In genomic region chr3:9780920-9781319, GRCh38 we compare ENCODE assay signal across 15 cellular contexts. TPM values are rescaled to one million over a fixed set of nuclear protein-coding genes. Genes with fewer than 3 reads are reported as not detected.
DNase-seq lines count a peak whose midpoint lies in the region; ATAC-seq and TF ChIP-seq lines count a peak whose summit lies in the region.
"Had no signal": no experiment of that assay in that cellular context is flagged by ENCODE, and none has a peak within 500 bp of the region (broad histone marks: within the 10 kb centered on the region; RNA-seq: fewer than 3 reads in every experiment).

No MANE protein-coding gene starts in this region.

- no peaks in the 10 kb centered on the region for H3K9me2 ChIP-seq in Karpas-422 (replicated peaks; ENCODE audit: insufficient read depth, low read length)

- H3K9ac ChIP-seq in Karpas-422 (ENCODE audit: low read length) = peak overlapping the region; percentile 68

- no peak overlapping the region for H3K27ac ChIP-seq in CD8-positive, alpha-beta T cell (ENCODE audit: low read depth, low read length)
- H3K27ac ChIP-seq in Karpas-422 (ENCODE audit: low read length) (peak overlapping the region; percentile 90), aorta (ENCODE audit: low read depth in 1 of 2, low read length in 2 of 2) (no peak overlapping the region)

- no peaks in the 10 kb centered on the region for H3K27me3 ChIP-seq in CD8-positive, alpha-beta T cell (ENCODE audit: insufficient read depth, low read length)
- H3K27me3 ChIP-seq in Karpas-422 (ENCODE audit: low read length) = no peaks in the 10 kb centered on the region
- no peaks in the 10 kb centered on the region for H3K27me3 ChIP-seq in aorta (ENCODE audit: control insufficient read depth in 1 of 2, insufficient read depth in 2 of 2, low read length in 1 of 2)

- peaks cover 49% of the 10 kb centered on the region for H3K4me1 Mint-ChIP-seq in CD8-positive, alpha-beta T cell (ENCODE audit: low read depth)
- peaks cover 62% of the 10 kb centered on the region for H3K4me1 Mint-ChIP-seq in activated naive CD8-positive, alpha-beta T cell treated with anti-CD3 and anti-CD28 coated beads, Interleukin-2, amount 10 ng/mL, durations not matched to agents 7 days and 5 days
- H3K4me1 Mint-ChIP-seq in naive thymus-derived CD8-positive, alpha-beta T cell = peaks cover 38 to 65% (median 63%) of the 10 kb centered on the region in 4 donors
- H3K4me1 Mint-ChIP-seq: WTC11 had no signal

- H3K27ac Mint-ChIP-seq in CD8-positive, alpha-beta T cell = peak overlapping the region; percentile 37
- peak overlapping the region; percentile 94 for H3K27ac Mint-ChIP-seq in activated naive CD8-positive, alpha-beta T cell treated with anti-CD3 and anti-CD28 coated beads, Interleukin-2, amount 10 ng/mL, durations not matched to agents 7 days and 5 days
- peak overlapping the region in 7 of 10 donors; percentile 13 to 90 (median 37) for H3K27ac Mint-ChIP-seq in naive thymus-derived CD8-positive, alpha-beta T cell
- H3K27ac Mint-ChIP-seq: WTC11 had no signal

- no peaks in the 10 kb centered on the region for H3K27me3 Mint-ChIP-seq in CD8-positive, alpha-beta T cell (ENCODE audit: low read depth)
- H3K27me3 Mint-ChIP-seq in activated naive CD8-positive, alpha-beta T cell treated with anti-CD3 and anti-CD28 coated beads, Interleukin-2, amount 10 ng/mL, durations not matched to agents 7 days and 5 days = peaks cover 2% of the 10 kb centered on the region
- no peaks in the 10 kb centered on the region for H3K27me3 Mint-ChIP-seq in naive thymus-derived CD8-positive, alpha-beta T cell

- H3K4me2 ChIP-seq in Karpas-422 (ENCODE audit: low read depth, low read length, poor library complexity, severe bottlenecking) = peak overlapping the region; percentile 53

- no peaks in the 10 kb centered on the region for H3K9me3 Mint-ChIP-seq in CD8-positive, alpha-beta T cell
- no peaks in the 10 kb centered on the region for H3K9me3 Mint-ChIP-seq in activated naive CD8-positive, alpha-beta T cell treated with anti-CD3 and anti-CD28 coated beads, Interleukin-2, amount 10 ng/mL, durations not matched to agents 7 days and 5 days
- H3K9me3 Mint-ChIP-seq in naive thymus-derived CD8-positive, alpha-beta T cell = no peaks in the 10 kb centered on the region
- H3K9me3 Mint-ChIP-seq: WTC11 had no signal

- H3K36me3 Mint-ChIP-seq in CD8-positive, alpha-beta T cell = peaks cover 44% of the 10 kb centered on the region
- H3K36me3 Mint-ChIP-seq in activated naive CD8-positive, alpha-beta T cell treated with anti-CD3 and anti-CD28 coated beads, Interleukin-2, amount 10 ng/mL, durations not matched to agents 7 days and 5 days = peaks cover 21% of the 10 kb centered on the region
- H3K36me3 Mint-ChIP-seq in naive thymus-derived CD8-positive, alpha-beta T cell = peaks cover 0 to 41% (median 13%) of the 10 kb centered on the region in 3 donors

- no peaks in the 10 kb centered on the region for H3K9me3 ChIP-seq in CD8-positive, alpha-beta T cell (ENCODE audit: low read length)
- H3K9me3 ChIP-seq in Karpas-422 (ENCODE audit: low read length) (no peaks in the 10 kb centered on the region), aorta (ENCODE audit: control insufficient read depth, low read length) (no peaks in the 10 kb centered on the region)

- H3K36me3 ChIP-seq in CD8-positive, alpha-beta T cell (ENCODE audit: insufficient read depth, low read length) = peaks cover 14% of the 10 kb centered on the region
- H3K36me3 ChIP-seq in Karpas-422 (ENCODE audit: insufficient read depth, low read length) = no peaks in the 10 kb centered on the region
- peaks cover 0 to 6% of the 10 kb centered on the region in 2 donors for H3K36me3 ChIP-seq in aorta (ENCODE audit: control insufficient read depth in 1 of 2, insufficient read depth in 2 of 2, low read length in 1 of 2)

- no peak overlapping the region for H3K4me3 Mint-ChIP-seq in CD8-positive, alpha-beta T cell
- peak overlapping the region; percentile 67 for H3K4me3 Mint-ChIP-seq in activated naive CD8-positive, alpha-beta T cell treated with anti-CD3 and anti-CD28 coated beads, Interleukin-2, amount 10 ng/mL, durations not matched to agents 7 days and 5 days
- H3K4me3 Mint-ChIP-seq in naive thymus-derived CD8-positive, alpha-beta T cell = peak overlapping the region in 7 of 10 donors; percentile 42 to 84 (median 74)
- H3K4me3 Mint-ChIP-seq: WTC11 had no signal

- no peak for DNase-seq in CD8-positive, alpha-beta T cell
- no peak for DNase-seq in Karpas-422
- DNase-seq in activated naive CD8-positive, alpha-beta T cell treated with anti-CD3 and anti-CD28 coated beads, Interleukin-2, amount 10 ng/mL, durations not matched to agents 7 days and 5 days = no peak
- no peak for DNase-seq in naive thymus-derived CD8-positive, alpha-beta T cell
- DNase-seq in NCI-H524 treated with DMSO at 0.1 percent for 48 hours (lab: John Stamatoyannopoulos, UW) = no peak
- no peak for DNase-seq in aorta
- no peak for DNase-seq in NCI-H1417 (lab: John Stamatoyannopoulos, UW)
- DNase-seq in cerebellar cortex (ENCODE audit: low spot score) = no peak
- DNase-seq: central memory CD4-positive, alpha-beta T cell; head of caudate nucleus; left colon; NCI-H1048; NCI-H2171 treated with DMSO at 0.1 percent for 48 hours; stimulated activated naive CD4-positive, alpha-beta T cell treated with Interleukin-2 at 50 U/mL for 16 hours had no signal

- no peaks in the 10 kb centered on the region for H4K20me1 ChIP-seq in Karpas-422 (ENCODE audit: insufficient read depth, low read depth, low read length)

- CTCF ChIA-PET in CD8-positive, alpha-beta T cell (lab: Charles Lee) = no interaction called here

- H2AFZ ChIP-seq in Karpas-422 (ENCODE audit: low read length) = no peak overlapping the region

- TF ChIP-seq CTCF in CD8-positive, alpha-beta T cell (IDR thresholded peaks at IDR 0.05) = no peak

- peaks cover 43% of the 10 kb centered on the region for H3K4me1 ChIP-seq in CD8-positive, alpha-beta T cell (ENCODE audit: insufficient read depth, low read length)
- H3K4me1 ChIP-seq in Karpas-422 (ENCODE audit: low read length) (peaks cover 47% of the 10 kb centered on the region), aorta (ENCODE audit: control insufficient read depth in 1 of 2, insufficient read depth in 2 of 2, low read length in 2 of 2) (no peaks in the 10 kb centered on the region)

- intact Hi-C loops in CD8-positive, alpha-beta T cell (cut with DNase I, micrococcal nuclease) = no loop called here
- intact Hi-C loops in aorta (cut with DNase I) = no loop called here

- WGBS in aorta, 2 donors = 75 to 80% methylated on average over 4 of the region's 4 CpGs

- no peak overlapping the region for H3K4me3 ChIP-seq in CD8-positive, alpha-beta T cell (ENCODE audit: low read depth, low read length)
- H3K4me3 ChIP-seq in Karpas-422 (ENCODE audit: low read length) (no peak overlapping the region), aorta (ENCODE audit: low read length in 2 of 2) (no peak overlapping the region)

- POLR2A ChIA-PET in CD8-positive, alpha-beta T cell (lab: Charles Lee) = no interaction called here
- POLR2A ChIA-PET in activated naive CD8-positive, alpha-beta T cell treated with anti-CD3 and anti-CD28 coated beads, Interleukin-2, amount 10 ng/mL, durations not matched to agents 7 days and 5 days (lab: Charles Lee) = interaction anchor here (0.7 to 6.8 kb wide), 11 partner anchors 10 to 418 kb away, joined by 3 to 47 read pairs (median 7); partner anchors contain the start of genes ARPC4, BRPF1, CAMK1 and CRELD1
- POLR2A ChIA-PET in naive thymus-derived CD8-positive, alpha-beta T cell (lab: Charles Lee) = interaction anchor here (0.5 to 2.8 kb wide), 4 partner anchors 12 to 44 kb away, joined by 3 to 18 read pairs (median 6); partner anchors contain the start of genes ARPC4 and TADA3

- H3K79me2 ChIP-seq in Karpas-422 (ENCODE audit: low read length) = no peaks in the 10 kb centered on the region

- ATAC-seq in CD8-positive, alpha-beta T cell = no peak
- no peak for ATAC-seq in activated naive CD8-positive, alpha-beta T cell treated with anti-CD3 and anti-CD28 coated beads, Interleukin-2, amount 10 ng/mL, durations not matched to agents 7 days and 5 days (ENCODE audit: low read depth)
- ATAC-seq in naive thymus-derived CD8-positive, alpha-beta T cell = no peak
- ATAC-seq in aorta (ENCODE audit: low FRiP score) = no peak
- ATAC-seq: left colon, WTC11 had no signal

RNA-seq across cellular contexts. Expression of gene CAMK1, which starts 11.2 kb away (rescaled TPM):
- not detected for total RNA-seq in CD8-positive, alpha-beta T cell
- 41.6 and 86.6 TPM in 2 replicates for total RNA-seq in Karpas-422 (2014; rRNA removed; shearing (Covaris generic); ENCODE audit: low replicate concordance)
- total RNA-seq in activated naive CD8-positive, alpha-beta T cell treated with anti-CD3 and anti-CD28 coated beads, Interleukin-2, amount 10 ng/mL, durations not matched to agents 7 days and 5 days = 10 to 100 TPM; 25.2 to 26.9 TPM
- under 1 TPM; 0.31 to 0.96 TPM for total RNA-seq in naive thymus-derived CD8-positive, alpha-beta T cell
- polyA plus RNA-seq in naive thymus-derived CD8-positive, alpha-beta T cell = 1 to 10 TPM in 2 of 3 donors, under 1 TPM in 1; 0.17 to 1.1 (median 1.1) TPM
- total RNA-seq in aorta = 10 to 100 TPM; 31.4 to 40.2 TPM
- 10 to 100 TPM; 24.7 to 58.0 TPM for polyA plus RNA-seq in aorta

RNA-seq across cellular contexts. Expression of gene TADA3, which starts 11.4 kb away (rescaled TPM):
- total RNA-seq in CD8-positive, alpha-beta T cell = 10 to 100 TPM in 1 of 2 experiments, 1 to 10 TPM in 1; 9.5 to 11.0 TPM
- total RNA-seq in Karpas-422 (2014; rRNA removed; shearing (Covaris generic); ENCODE audit: low replicate concordance) = 80.2 and 122 TPM in 2 replicates
- 10 to 100 TPM; 71.8 to 73.3 TPM for total RNA-seq in activated naive CD8-positive, alpha-beta T cell treated with anti-CD3 and anti-CD28 coated beads, Interleukin-2, amount 10 ng/mL, durations not matched to agents 7 days and 5 days
- 10 to 100 TPM; 33.3 to 35.9 TPM for total RNA-seq in naive thymus-derived CD8-positive, alpha-beta T cell
- 10 to 100 TPM; 38.2 to 51.2 (median 44.1) TPM for polyA plus RNA-seq in naive thymus-derived CD8-positive, alpha-beta T cell
- 10 to 100 TPM; 44.9 to 48.3 TPM for total RNA-seq in aorta
- polyA plus RNA-seq in aorta = 10 to 100 TPM; 50.4 to 52.0 TPM

RNA-seq across cellular contexts. Expression of gene ARPC4, which starts 12.0 kb away (rescaled TPM):
- 100 to 1,000 TPM in 1 of 2 experiments, 10 to 100 TPM in 1; 97.7 to 104 TPM for total RNA-seq in CD8-positive, alpha-beta T cell
- total RNA-seq in Karpas-422 (2014; rRNA removed; shearing (Covaris generic); ENCODE audit: low replicate concordance) = 102 and 123 TPM in 2 replicates
- total RNA-seq in activated naive CD8-positive, alpha-beta T cell treated with anti-CD3 and anti-CD28 coated beads, Interleukin-2, amount 10 ng/mL, durations not matched to agents 7 days and 5 days = 100 to 1,000 TPM; 225 to 227 TPM
- total RNA-seq in naive thymus-derived CD8-positive, alpha-beta T cell = 100 to 1,000 TPM; 134 to 146 TPM
- polyA plus RNA-seq in naive thymus-derived CD8-positive, alpha-beta T cell = 100 to 1,000 TPM; 201 to 229 (median 225) TPM
- 100 to 1,000 TPM; 126 to 165 TPM for total RNA-seq in aorta
- 100 to 1,000 TPM in 1 of 2 donors, 10 to 100 TPM in 1; 98.4 to 165 TPM for polyA plus RNA-seq in aorta

RNA-seq across cellular contexts. Expression of gene TTLL3, which starts 29.1 kb away (rescaled TPM):
- total RNA-seq in CD8-positive, alpha-beta T cell = 10 to 100 TPM; 44.6 to 46.2 TPM
- 79.3 and 84.6 TPM in 2 replicates for total RNA-seq in Karpas-422 (2014; rRNA removed; shearing (Covaris generic); ENCODE audit: low replicate concordance)
- 10 to 100 TPM; 84.0 to 85.7 TPM for total RNA-seq in activated naive CD8-positive, alpha-beta T cell treated with anti-CD3 and anti-CD28 coated beads, Interleukin-2, amount 10 ng/mL, durations not matched to agents 7 days and 5 days
- total RNA-seq in naive thymus-derived CD8-positive, alpha-beta T cell = 10 to 100 TPM; 64.5 to 65.6 TPM
- 1 to 10 TPM; 1.3 to 2.5 (median 2.2) TPM for polyA plus RNA-seq in naive thymus-derived CD8-positive, alpha-beta T cell
- total RNA-seq in aorta = 100 to 1,000 TPM in 1 of 2 donors, 10 to 100 TPM in 1; 40.3 to 108 TPM
- 100 to 1,000 TPM in 1 of 2 donors, 10 to 100 TPM in 1; 12.3 to 120 TPM for polyA plus RNA-seq in aorta

RNA-seq across cellular contexts. Expression of gene OGG1, which starts 31.2 kb away (rescaled TPM):
- total RNA-seq in CD8-positive, alpha-beta T cell = 1 to 10 TPM; 4.9 to 7.9 TPM
- total RNA-seq in Karpas-422 (2014; rRNA removed; shearing (Covaris generic); ENCODE audit: low replicate concordance) = 22.1 and 48.7 TPM in 2 replicates
- total RNA-seq in activated naive CD8-positive, alpha-beta T cell treated with anti-CD3 and anti-CD28 coated beads, Interleukin-2, amount 10 ng/mL, durations not matched to agents 7 days and 5 days = 10 to 100 TPM; 41.3 to 46.1 TPM
- total RNA-seq in naive thymus-derived CD8-positive, alpha-beta T cell = 10 to 100 TPM; 25.7 to 27.0 TPM
- polyA plus RNA-seq in naive thymus-derived CD8-positive, alpha-beta T cell = 10 to 100 TPM; 15.3 to 20.7 (median 18.0) TPM
- total RNA-seq in aorta = 10 to 100 TPM; 25.8 to 32.6 TPM
- polyA plus RNA-seq in aorta = 10 to 100 TPM; 15.7 to 25.9 TPM

Comparison
In these comparisons a context has a peak if more than half of its experiments do, and no peak if none do; other contexts are left out.
1. H3K27ac Mint-ChIP-seq: peak in every context shown above with its lines; median percentile 94 in activated naive CD8-positive, alpha-beta T cell treated with anti-CD3 and anti-CD28 coated beads, Interleukin-2, amount 10 ng/mL, durations not matched to agents 7 days and 5 days; 37 in CD8-positive, alpha-beta T cell; 37 in naive thymus-derived CD8-positive, alpha-beta T cell.
2. RNA of gene CAMK1, which starts 11.2 kb away (total RNA-seq): 41.6 to 86.6 TPM in Karpas-422, 31.4 to 40.2 TPM in aorta and 25.2 to 26.9 TPM in activated naive CD8-positive, alpha-beta T cell treated with anti-CD3 and anti-CD28 coated beads, Interleukin-2, amount 10 ng/mL, durations not matched to agents 7 days and 5 days; 0.31 to 0.96 TPM in naive thymus-derived CD8-positive, alpha-beta T cell and not detected in CD8-positive, alpha-beta T cell; every median in the first group is over 10 times any median in the second.